ENCODE assay signal across 9 cellular contexts in the genomic region with DNA sequence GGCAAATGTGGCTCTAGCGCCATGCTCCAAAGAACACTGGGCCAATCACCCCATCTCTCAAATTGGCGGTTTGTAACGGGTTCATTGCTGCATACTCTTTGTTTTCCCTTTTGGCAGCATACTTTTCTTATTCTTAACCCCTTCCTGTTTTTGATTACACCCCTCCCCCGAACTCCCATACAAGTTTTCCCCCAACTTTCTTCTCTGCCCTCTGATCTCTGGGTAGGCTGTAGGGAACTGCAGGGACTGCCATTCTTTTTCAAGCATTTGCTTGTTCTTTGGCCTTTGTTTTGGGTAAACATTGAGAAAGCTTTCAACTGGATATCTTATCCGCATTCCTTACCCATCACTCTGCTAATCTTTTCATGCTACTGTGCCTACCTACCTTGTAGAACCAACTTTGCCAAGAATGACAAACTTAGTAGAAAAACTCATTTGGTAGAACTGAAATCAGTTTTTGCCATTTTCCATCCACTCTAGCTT. TPM values are rescaled to one million over a fixed set of nuclear protein-coding genes. Genes with fewer than 3 reads are reported as not detected.
DNase-seq lines count a peak whose midpoint lies in the region; ATAC-seq and TF ChIP-seq lines count a peak whose summit lies in the region.
"Had no signal": no experiment of that assay in that cellular context is flagged by ENCODE, and none has a peak within 500 bp of the region (broad histone marks: within the 10 kb centered on the region; RNA-seq: fewer than 3 reads in every experiment).

No MANE protein-coding gene starts in this region.

- H3K4me3 ChIP-seq in adipocyte (ENCODE audit: low read length) = peak overlapping the region; percentile 97
- H3K4me3 ChIP-seq in lower lobe of right lung = peak overlapping the region; percentile 82
- peak overlapping the region; percentile 92 for H3K4me3 ChIP-seq in thymus (ENCODE audit: low read length)

- H3K4me1 ChIP-seq in adipocyte (ENCODE audit: control insufficient read depth, insufficient read depth, low read length) (peaks cover 22% of the 10 kb centered on the region), lower lobe of right lung (peaks cover 26% of the 10 kb centered on the region), thymus (ENCODE audit: control insufficient read depth, insufficient read depth, low read length) (peaks cover 15% of the 10 kb centered on the region)

- intact Hi-C loops in activated naive CD4-positive, alpha-beta T cell treated with anti-CD3 and anti-CD28 coated beads for 36 hours (cut with micrococcal nuclease) = loop anchor here (5.0 kb wide), 2 partner anchors 170 to 530 kb away; partner anchors contain the start of gene C3orf80
- intact Hi-C loops in lower lobe of right lung (cut with DNase I) = no loop called here

- TF ChIP-seq CTCF in lower lobe of right lung (IDR thresholded peaks at IDR 0.05) = no peak

- H3K27ac Mint-ChIP-seq in activated naive CD4-positive, alpha-beta T cell treated with anti-CD3 and anti-CD28 coated beads for 36 hours = no peak overlapping the region
- no peak overlapping the region for H3K27ac Mint-ChIP-seq in activated naive CD4-positive, alpha-beta T cell treated with anti-CD3 and anti-CD28 coated beads, Interleukin-2, amount 50 U/mL, for 72 hours

- H3K9ac ChIP-seq in adipocyte (ENCODE audit: low read length) = no peak overlapping the region

- no peak for ATAC-seq in activated naive CD4-positive, alpha-beta T cell treated with anti-CD3 and anti-CD28 coated beads, Interleukin-2, amount 50 U/mL, for 72 hours
- ATAC-seq in lower lobe of right lung (no peak), GM19328 (IDR thresholded peaks at IDR 0.05; ENCODE audit: unreplicated experiment) (no peak)

- 54% methylated on average over 5 of the region's 5 CpGs for WGBS in thymus

- H3K27me3 Mint-ChIP-seq in activated naive CD4-positive, alpha-beta T cell treated with anti-CD3 and anti-CD28 coated beads for 36 hours (ENCODE audit: low read depth) = peaks cover 18% of the 10 kb centered on the region

- no peaks in the 10 kb centered on the region for H3K9me3 Mint-ChIP-seq in activated naive CD4-positive, alpha-beta T cell treated with anti-CD3 and anti-CD28 coated beads for 36 hours
- H3K9me3 Mint-ChIP-seq in activated naive CD4-positive, alpha-beta T cell treated with anti-CD3 and anti-CD28 coated beads, Interleukin-2, amount 50 U/mL, for 72 hours = no peaks in the 10 kb centered on the region

- H3K36me3 ChIP-seq in adipocyte (ENCODE audit: control insufficient read depth, insufficient read depth, low read length, severe bottlenecking) (no peaks in the 10 kb centered on the region), lower lobe of right lung (no peaks in the 10 kb centered on the region), thymus (ENCODE audit: control insufficient read depth, insufficient read depth) (no peaks in the 10 kb centered on the region)

- H3K4me1 Mint-ChIP-seq in activated naive CD4-positive, alpha-beta T cell treated with anti-CD3 and anti-CD28 coated beads for 36 hours (ENCODE audit: low read depth) = peaks cover 23% of the 10 kb centered on the region

- CTCF ChIA-PET in activated naive CD4-positive, alpha-beta T cell treated with anti-CD3 and anti-CD28 coated beads for 36 hours (lab: Charles Lee) = interaction anchor here (0.9 to 1.2 kb wide), 2 partner anchors 179 to 184 kb away, joined by 3 read pairs; no protein-coding TSS in a partner anchor

- H3K4me3 Mint-ChIP-seq in activated naive CD4-positive, alpha-beta T cell treated with anti-CD3 and anti-CD28 coated beads for 36 hours = peak overlapping the region; percentile 19

- H3K36me3 Mint-ChIP-seq in activated naive CD4-positive, alpha-beta T cell treated with anti-CD3 and anti-CD28 coated beads for 36 hours (ENCODE audit: low read depth) = peaks cover 1% of the 10 kb centered on the region
- H3K36me3 Mint-ChIP-seq in activated naive CD4-positive, alpha-beta T cell treated with anti-CD3 and anti-CD28 coated beads, Interleukin-2, amount 50 U/mL, for 72 hours = peaks cover 6 to 14% of the 10 kb centered on the region in 2 donors

- H3K9me3 ChIP-seq in adipocyte (ENCODE audit: control insufficient read depth, low read length) (no peaks in the 10 kb centered on the region), lower lobe of right lung (no peaks in the 10 kb centered on the region), thymus (ENCODE audit: control insufficient read depth) (no peaks in the 10 kb centered on the region)

- H3K27me3 ChIP-seq in adipocyte (replicated peaks; ENCODE audit: control insufficient read depth, insufficient read depth, low read length) (peaks cover 15% of the 10 kb centered on the region), lower lobe of right lung (ENCODE audit: low read depth) (no peaks in the 10 kb centered on the region), thymus (ENCODE audit: control insufficient read depth, insufficient read depth) (no peaks in the 10 kb centered on the region)

- H3K27ac ChIP-seq in lower lobe of right lung (no peak overlapping the region), thymus (ENCODE audit: low read depth) (no peak overlapping the region)
- H3K27ac ChIP-seq: C4-2B had no signal

- DNase-seq in activated naive CD4-positive, alpha-beta T cell treated with anti-CD3 and anti-CD28 coated beads for 36 hours = no peak
- DNase-seq in activated naive CD4-positive, alpha-beta T cell treated with anti-CD3 and anti-CD28 coated beads, Interleukin-2, amount 50 U/mL, for 72 hours (ENCODE audit: low spot score in 2 of 2) = no peak
- no peak for DNase-seq in adipocyte (ENCODE audit: low read depth)
- DNase-seq in lower lobe of right lung = no peak
- DNase-seq in NCI-H345 treated with DMSO at 0.1 percent for 48 hours (lab: John Stamatoyannopoulos, UW; ENCODE audit: unreplicated experiment) = no peak
- no peak for DNase-seq in NCI-H1105 (lab: John Stamatoyannopoulos, UW)

RNA-seq across cellular contexts. Expression of gene PPM1L, which starts 1.6 kb away (rescaled TPM):
- total RNA-seq in activated naive CD4-positive, alpha-beta T cell treated with anti-CD3 and anti-CD28 coated beads for 36 hours = 1 to 10 TPM; 2.1 TPM
- total RNA-seq in activated naive CD4-positive, alpha-beta T cell treated with anti-CD3 and anti-CD28 coated beads, Interleukin-2, amount 50 U/mL, for 72 hours = 1 to 10 TPM; 2.1 to 3.5 TPM
- 14.9 TPM for total RNA-seq in lower lobe of right lung
- polyA plus RNA-seq in thymus = 3.3 TPM
